26 cellular contexts compared by ENCODE assay signal in the genomic region with DNA sequence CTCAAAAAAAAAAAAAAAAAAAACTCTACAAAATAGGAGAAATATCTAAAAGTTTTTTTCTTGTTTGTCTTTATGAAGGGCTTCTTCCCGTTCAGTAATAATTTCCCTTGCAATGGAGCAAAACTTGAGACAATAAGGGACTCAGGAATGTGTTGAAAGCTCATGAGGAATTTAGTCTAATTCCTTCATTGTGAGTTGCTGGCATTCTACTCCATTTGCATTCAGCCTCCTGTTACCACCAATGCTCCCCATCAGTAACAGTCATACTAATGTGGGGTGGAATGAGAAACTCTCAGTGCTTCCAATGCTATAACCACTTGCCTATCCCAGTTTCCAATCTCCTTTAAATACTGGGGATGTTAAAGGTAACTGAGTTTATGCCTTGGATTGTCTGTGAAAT.
DNase-seq lines count a peak whose midpoint lies in the region; TF ChIP-seq lines count a peak whose summit lies in the region.
"Had no signal": no experiment of that assay in that cellular context is flagged by ENCODE, and none has a peak within 500 bp of the region (broad histone marks: within the 10 kb centered on the region; RNA-seq: fewer than 3 reads in every experiment).

No MANE protein-coding gene starts in this region.

- TF ChIP-seq EP300 in suprapubic skin (IDR thresholded peaks at IDR 0.05) = no peak

- no peaks in the 10 kb centered on the region for H3K4me1 ChIP-seq in suprapubic skin
- H3K4me1 ChIP-seq in ascending aorta = no peaks in the 10 kb centered on the region
- H3K4me1 ChIP-seq: BLaER1 treated with 17β-estradiol and CSF1 and Interleukin-3, amounts not matched to agents 10 nM and 100 nM; HAP-1; SJCRH30 had no signal

- no peak for TF ChIP-seq POLR2A in suprapubic skin (IDR thresholded peaks at IDR 0.05)

- no peak overlapping the region for H3K27ac ChIP-seq in suprapubic skin
- H3K27ac ChIP-seq in ascending aorta = no peak overlapping the region
- H3K27ac ChIP-seq: BLaER1 treated with 17β-estradiol and CSF1 and Interleukin-3, amounts not matched to agents 10 nM and 100 nM; PC-9; SJCRH30 had no signal

- TF ChIP-seq CTCF in retinal pigment epithelial cell (conservative IDR thresholded peaks at IDR 0.05; ENCODE audit: low read depth, low read length) (no peak), suprapubic skin (IDR thresholded peaks at IDR 0.05) (no peak), ascending aorta (IDR thresholded peaks at IDR 0.05) (no peak)

- H3K9me3 ChIP-seq in suprapubic skin (no peaks in the 10 kb centered on the region), ascending aorta (no peaks in the 10 kb centered on the region)
- H3K9me3 ChIP-seq: BLaER1 treated with 17β-estradiol and CSF1 and Interleukin-3, amounts not matched to agents 10 nM and 100 nM; HAP-1; SJCRH30 had no signal

- H3K36me3 ChIP-seq in suprapubic skin (no peaks in the 10 kb centered on the region), ascending aorta (no peaks in the 10 kb centered on the region)
- H3K36me3 ChIP-seq: BLaER1 treated with 17β-estradiol and CSF1 and Interleukin-3, amounts not matched to agents 10 nM and 100 nM; HAP-1; SJCRH30 had no signal

- intact Hi-C loops in ascending aorta (cut with DNase I) = no loop called here

- WGBS in suprapubic skin = 71% methylated on average over 1 of the region's 1 CpG

- no peak overlapping the region for H3K4me3 ChIP-seq in retinal pigment epithelial cell (ENCODE audit: low read length)
- no peak overlapping the region for H3K4me3 ChIP-seq in suprapubic skin
- H3K4me3 ChIP-seq in ascending aorta = no peak overlapping the region
- H3K4me3 ChIP-seq: BLaER1 treated with 17β-estradiol and CSF1 and Interleukin-3, amounts not matched to agents 10 nM and 100 nM; HAP-1; K562; PC-9; SJCRH30 had no signal

- H3K27me3 ChIP-seq in suprapubic skin (no peaks in the 10 kb centered on the region), ascending aorta (no peaks in the 10 kb centered on the region)
- H3K27me3 ChIP-seq: BLaER1 treated with 17β-estradiol and CSF1 and Interleukin-3, amounts not matched to agents 10 nM and 100 nM had no signal

- DNase-seq in AG20443 (ENCODE audit: low spot score) (peak; percentile 41), astrocyte of the hippocampus (ENCODE audit: low read depth, low spot score) (peak; percentile 78), islet precursor cell (peak; percentile 5), retinal pigment epithelial cell (ENCODE audit: low read depth) (peak; percentile 81), suprapubic skin (ENCODE audit: low spot score in 2 of 2) (no peak), NCI-H446 (lab: John Stamatoyannopoulos, UW) (no peak), ascending aorta (ENCODE audit: low spot score in 2 of 2) (no peak)
- DNase-seq: 8988T; ACHN; AML-193; CD4-positive, alpha-beta T cell; COR-L47; DMS53; HFFc6; Kasumi-1; NCI-H1092 treated with DMSO at 0.1 percent for 48 hours; NCI-H1436; NCI-H187; NCI-H2107; NCI-H446 treated with DMSO at 0.1 percent for 48 hours; NCI-H526; PC-9; SJCRH30 had no signal

Comparison
In these comparisons a context has a peak if more than half of its experiments do, and no peak if none do; other contexts are left out.
1. DNase-seq: peak in AG20443 (single experiment), astrocyte of the hippocampus (single experiment), islet precursor cell (single experiment) and retinal pigment epithelial cell (single experiment); none in suprapubic skin (0 of 2), NCI-H446 (0 of 2) and ascending aorta (0 of 2).